Comparison of ENCODE assay signal across 1 cellular context in the genomic region with DNA sequence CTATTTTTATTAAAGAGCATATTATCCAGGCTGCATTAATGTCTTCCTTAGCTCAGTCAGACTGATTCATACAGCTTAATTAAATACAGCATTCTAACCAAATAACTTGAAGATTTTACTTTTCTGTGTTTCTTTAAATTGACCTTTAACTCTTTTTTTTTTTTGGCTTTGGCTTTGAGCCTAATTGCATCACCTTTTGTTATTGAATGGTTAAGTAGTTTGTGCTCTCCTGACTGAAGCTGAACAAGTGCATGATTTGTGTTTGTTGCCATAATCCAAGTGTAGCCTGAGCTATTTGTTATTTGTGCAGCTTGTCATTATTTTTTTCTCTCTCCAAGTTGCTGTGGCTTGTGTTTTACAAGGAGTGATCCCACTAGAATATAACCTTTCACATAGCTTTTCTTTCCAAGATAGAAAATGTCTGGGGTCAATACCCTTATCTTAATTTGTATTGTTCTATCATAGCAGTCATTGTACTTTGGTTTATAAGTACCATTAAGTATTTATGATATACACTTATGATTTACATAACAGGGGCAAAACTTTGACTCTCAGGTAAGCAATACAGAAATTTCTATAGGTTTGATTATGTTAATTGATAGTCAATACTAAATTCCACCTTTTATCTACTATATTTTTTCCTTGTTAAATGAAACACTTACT.
A peak's percentile ranks its signal among the peaks of the same experiment; 100 is the strongest.
TF ChIP-seq lines count a peak whose summit lies in the region.

No MANE protein-coding gene starts in this region.

TF ChIP-seq in Ishikawa, 13 proteins besides CTCF, POLR2A, EP300 and RAD21 (continued from another document):
- no peak for TF ChIP-seq YY1 (IDR thresholded peaks at IDR 0.05; ENCODE audit: low read depth)
- TF ChIP-seq CEBPB (IDR thresholded peaks at IDR 0.05): 0 out of 2 replicates have a peak, but pooled peaks have one; percentile 26
- TF ChIP-seq, protein P1, sequence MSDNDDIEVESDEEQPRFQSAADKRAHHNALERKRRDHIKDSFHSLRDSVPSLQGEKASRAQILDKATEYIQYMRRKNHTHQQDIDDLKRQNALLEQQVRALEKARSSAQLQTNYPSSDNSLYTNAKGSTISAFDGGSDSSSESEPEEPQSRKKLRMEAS (IDR thresholded peaks at IDR 0.05): no peak
